Comparison of ENCODE assay signal across 1 cellular context in the genomic region with DNA sequence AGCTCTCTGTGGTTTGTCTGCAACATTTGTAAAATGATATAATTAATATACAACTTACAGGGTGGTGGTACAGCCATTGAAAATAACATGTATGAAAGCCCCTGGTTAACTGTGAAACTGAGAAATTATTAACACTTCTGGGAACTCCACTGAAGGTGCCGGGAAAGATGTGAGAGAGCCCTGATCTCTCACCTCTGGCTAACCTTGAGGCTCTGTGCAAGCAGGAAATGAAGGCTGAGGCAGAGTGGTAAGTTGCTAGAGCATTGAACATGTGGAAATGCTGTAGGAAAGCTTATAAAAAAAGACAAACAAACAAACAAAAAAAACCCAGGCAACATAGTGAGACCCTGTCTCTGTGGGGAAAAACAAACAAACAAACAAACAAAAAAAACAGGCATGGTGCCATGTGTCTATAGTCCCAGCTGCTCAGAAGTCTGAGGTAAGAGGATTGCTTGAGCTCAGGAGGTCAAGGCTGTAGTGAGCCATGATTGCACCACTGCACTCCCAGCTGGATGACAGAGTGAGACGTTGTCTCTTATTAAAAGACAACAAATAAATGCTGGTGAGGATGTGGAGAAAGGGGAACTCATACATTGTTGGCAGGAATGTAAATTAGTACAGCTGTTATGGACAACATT.
TF ChIP-seq lines count a peak whose summit lies in the region.

No MANE protein-coding gene starts in this region.

TF ChIP-seq in K562, 482 proteins besides CTCF, POLR2A, EP300 and RAD21:
- TF ChIP-seq, protein P1, sequence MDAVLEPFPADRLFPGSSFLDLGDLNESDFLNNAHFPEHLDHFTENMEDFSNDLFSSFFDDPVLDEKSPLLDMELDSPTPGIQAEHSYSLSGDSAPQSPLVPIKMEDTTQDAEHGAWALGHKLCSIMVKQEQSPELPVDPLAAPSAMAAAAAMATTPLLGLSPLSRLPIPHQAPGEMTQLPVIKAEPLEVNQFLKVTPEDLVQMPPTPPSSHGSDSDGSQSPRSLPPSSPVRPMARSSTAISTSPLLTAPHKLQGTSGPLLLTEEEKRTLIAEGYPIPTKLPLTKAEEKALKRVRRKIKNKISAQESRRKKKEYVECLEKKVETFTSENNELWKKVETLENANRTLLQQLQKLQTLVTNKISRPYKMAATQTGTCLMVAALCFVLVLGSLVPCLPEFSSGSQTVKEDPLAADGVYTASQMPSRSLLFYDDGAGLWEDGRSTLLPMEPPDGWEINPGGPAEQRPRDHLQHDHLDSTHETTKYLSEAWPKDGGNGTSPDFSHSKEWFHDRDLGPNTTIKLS (IDR thresholded peaks at IDR 0.05; ENCODE audit: borderline replicate concordance, low read depth), result no peak
- TF ChIP-seq ILK (tag; IDR thresholded peaks at IDR 0.05; ENCODE audit: borderline replicate concordance, low read depth) (no peak), NBN (IDR thresholded peaks at IDR 0.05; ENCODE audit: low read depth) (no peak), BACH1 (tag; IDR thresholded peaks at IDR 0.05) (no peak), ZNF253 (CRISPR knock-in tag; conservative IDR thresholded peaks at IDR 0.05) (no peak), MYBL2 (IDR thresholded peaks at IDR 0.05; ENCODE audit: low read depth) (no peak), MYBL2 (CRISPR knock-in tag; IDR thresholded peaks at IDR 0.05; ENCODE audit: borderline replicate concordance) (no peak), RBM25 (IDR thresholded peaks at IDR 0.05; ENCODE audit: low read depth, low read length, severe bottlenecking) (no peak), STAG1 (CRISPR knock-in tag; IDR thresholded peaks at IDR 0.05; ENCODE audit: borderline replicate concordance) (no peak), PHTF2 (CRISPR knock-in tag; IDR thresholded peaks at IDR 0.05) (no peak), TCF7 (IDR thresholded peaks at IDR 0.05; ENCODE audit: borderline replicate concordance) (no peak), ZBTB1 (CRISPR knock-in tag; IDR thresholded peaks at IDR 0.05; ENCODE audit: borderline replicate concordance, low read depth) (no peak)
- TF ChIP-seq, protein P2, sequence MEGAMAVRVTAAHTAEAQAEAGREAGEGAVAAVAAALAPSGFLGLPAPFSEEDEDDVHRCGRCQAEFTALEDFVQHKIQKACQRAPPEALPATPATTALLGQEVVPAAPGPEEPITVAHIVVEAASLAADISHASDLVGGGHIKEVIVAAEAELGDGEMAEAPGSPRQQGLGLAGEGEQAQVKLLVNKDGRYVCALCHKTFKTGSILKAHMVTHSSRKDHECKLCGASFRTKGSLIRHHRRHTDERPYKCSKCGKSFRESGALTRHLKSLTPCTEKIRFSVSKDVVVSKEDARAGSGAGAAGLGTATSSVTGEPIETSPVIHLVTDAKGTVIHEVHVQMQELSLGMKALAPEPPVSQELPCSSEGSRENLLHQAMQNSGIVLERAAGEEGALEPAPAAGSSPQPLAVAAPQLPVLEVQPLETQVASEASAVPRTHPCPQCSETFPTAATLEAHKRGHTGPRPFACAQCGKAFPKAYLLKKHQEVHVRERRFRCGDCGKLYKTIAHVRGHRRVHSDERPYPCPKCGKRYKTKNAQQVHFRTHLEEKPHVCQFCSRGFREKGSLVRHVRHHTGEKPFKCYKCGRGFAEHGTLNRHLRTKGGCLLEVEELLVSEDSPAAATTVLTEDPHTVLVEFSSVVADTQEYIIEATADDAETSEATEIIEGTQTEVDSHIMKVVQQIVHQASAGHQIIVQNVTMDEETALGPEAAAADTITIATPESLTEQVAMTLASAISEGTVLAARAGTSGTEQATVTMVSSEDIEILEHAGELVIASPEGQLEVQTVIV (CRISPR knock-in tag; IDR thresholded peaks at IDR 0.05; ENCODE audit: borderline replicate concordance), result no peak
